ENCODE assay signal across 23 cellular contexts in genomic region chr18:21820811-21821143, GRCh38.
"Had no signal": no experiment of that assay in that cellular context is flagged by ENCODE, and none has a peak within 500 bp of the region (broad histone marks: within the 10 kb centered on the region; RNA-seq: fewer than 3 reads in every experiment).

No MANE protein-coding gene starts in this region.

- ATAC-seq: activated CD4-positive, CD25-positive, alpha-beta regulatory T cell treated with anti-CD3 and anti-CD28 coated beads, Interleukin-2, amount 50 U/mL, for 24 hours; activated CD8-positive, alpha-beta T cell treated with anti-CD3 and anti-CD28 coated beads for 36 hours; effector memory CD8-positive, alpha-beta T cell; T-helper 17 cell had no signal

- DNase-seq: activated B cell treated with CpG ODN at 0.5 μM for 24 hours; activated CD4-positive, alpha-beta T cell treated with anti-CD3 and anti-CD28 coated beads for 48 hours; activated CD4-positive, alpha-beta T cell treated with anti-CD3 and anti-CD28 coated beads, Interleukin-2, amount 50 U/mL, for 1 hour; activated CD4-positive, alpha-beta T cell treated with anti-CD3 and anti-CD28 coated beads, Interleukin-2, amount 50 U/mL, for 48 hours; activated CD8-positive, alpha-beta memory T cell treated with anti-CD3 and anti-CD28 coated beads for 24 hours; activated CD8-positive, alpha-beta T cell treated with anti-CD3 and anti-CD28 coated beads for 36 hours; activated gamma-delta T cell; activated naive CD4-positive, alpha-beta T cell treated with anti-CD3 and anti-CD28 coated beads, Interleukin-2, amount 50 U/mL, for 16 hours; activated naive CD4-positive, alpha-beta T cell treated with Interleukin-2 at 50 U/mL for 16 hours; activated T-cell treated with anti-CD3 and anti-CD28 coated beads, Interleukin-2, amount 50 U/mL, for 48 hours; amniotic stem cell; brain microvascular endothelial cell; caudate nucleus; cortex of kidney; effector CD4-positive, alpha-beta T cell; effector memory CD8-positive, alpha-beta T cell; esophagus squamous epithelium; head of caudate nucleus; T-helper 17 cell; T1000; WERI-Rb-1 had no signal

- H3K27me3 ChIP-seq: brain microvascular endothelial cell, esophagus squamous epithelium had no signal

- H3K4me3 ChIP-seq: esophagus squamous epithelium had no signal

- H3K27ac ChIP-seq: brain microvascular endothelial cell, esophagus squamous epithelium, WERI-Rb-1 had no signal

- FAIRE-seq: bronchial epithelial cell had no signal

- H3K9me3 ChIP-seq: esophagus squamous epithelium had no signal
